ENCODE assay signal across 2 cellular contexts in the genomic region with DNA sequence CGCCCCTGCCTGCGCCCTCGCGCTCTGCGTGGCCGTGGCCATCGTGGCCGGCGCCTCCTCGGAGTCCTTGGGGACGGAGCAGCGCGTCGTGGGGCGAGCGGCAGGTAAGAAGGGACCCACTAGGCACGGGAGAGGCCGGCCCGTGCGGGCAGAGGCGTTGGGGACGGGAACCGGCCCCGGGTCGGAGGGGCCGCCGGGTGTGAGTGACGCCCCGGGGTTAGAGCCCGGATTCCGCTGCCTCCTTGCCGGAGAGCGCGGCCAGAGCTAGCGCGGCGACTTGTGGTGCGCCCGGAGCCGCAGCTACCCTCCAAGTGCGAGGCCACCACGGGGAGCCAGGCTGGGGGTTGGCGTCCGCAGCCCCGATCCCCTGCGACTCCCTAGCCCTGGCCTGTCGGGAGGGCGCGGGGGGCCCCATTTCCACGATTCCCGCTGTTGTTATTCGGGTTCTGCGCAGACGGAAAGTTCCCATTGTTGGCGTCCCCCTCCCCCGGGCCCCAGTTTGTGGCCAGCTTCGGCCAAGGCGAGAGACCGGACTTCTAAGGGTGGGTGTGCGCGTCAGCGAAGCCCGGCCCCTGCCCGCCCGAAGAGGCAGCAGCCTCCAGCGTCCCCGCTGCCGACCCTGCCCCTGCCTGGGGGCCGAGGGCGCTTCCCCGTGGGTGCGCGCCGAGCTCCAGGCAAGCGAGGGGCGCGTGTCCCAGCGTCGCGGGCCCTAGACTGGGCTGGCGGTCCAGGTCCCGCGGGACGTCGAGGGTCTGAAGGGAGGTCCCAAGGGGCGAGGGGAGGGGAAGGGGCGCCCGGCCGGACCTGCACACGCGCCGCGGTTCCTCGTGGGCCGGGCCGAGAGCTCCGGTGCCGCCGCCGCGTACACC.
A peak's percentile ranks its signal among the peaks of the same experiment; 100 is the strongest.
TF ChIP-seq lines count a peak whose summit lies in the region.

No MANE protein-coding gene starts in this region.

TF ChIP-seq in A549, 52 proteins besides CTCF, POLR2A, EP300 and RAD21:
- TF ChIP-seq, protein P1, sequence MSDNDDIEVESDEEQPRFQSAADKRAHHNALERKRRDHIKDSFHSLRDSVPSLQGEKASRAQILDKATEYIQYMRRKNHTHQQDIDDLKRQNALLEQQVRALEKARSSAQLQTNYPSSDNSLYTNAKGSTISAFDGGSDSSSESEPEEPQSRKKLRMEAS (IDR thresholded peaks at IDR 0.05): 0 out of 2 replicates have a peak, but pooled peaks have one; percentile 20
- no peak for TF ChIP-seq SREBF2 (IDR thresholded peaks at IDR 0.05)

TF ChIP-seq in HEK293T, 16 proteins besides CTCF, POLR2A, EP300 and RAD21 (continued from another document):
- no peak for TF ChIP-seq LEF1 (IDR thresholded peaks at IDR 0.05; ENCODE audit: borderline replicate concordance)
- no peak for TF ChIP-seq ELF4 (IDR thresholded peaks at IDR 0.05)
- TF ChIP-seq ARNT (IDR thresholded peaks at IDR 0.05): no peak
- TF ChIP-seq L3MBTL2 (conservative IDR thresholded peaks at IDR 0.05): no peak
- no peak for TF ChIP-seq SUZ12 (IDR thresholded peaks at IDR 0.05)
- TF ChIP-seq, protein P2, sequence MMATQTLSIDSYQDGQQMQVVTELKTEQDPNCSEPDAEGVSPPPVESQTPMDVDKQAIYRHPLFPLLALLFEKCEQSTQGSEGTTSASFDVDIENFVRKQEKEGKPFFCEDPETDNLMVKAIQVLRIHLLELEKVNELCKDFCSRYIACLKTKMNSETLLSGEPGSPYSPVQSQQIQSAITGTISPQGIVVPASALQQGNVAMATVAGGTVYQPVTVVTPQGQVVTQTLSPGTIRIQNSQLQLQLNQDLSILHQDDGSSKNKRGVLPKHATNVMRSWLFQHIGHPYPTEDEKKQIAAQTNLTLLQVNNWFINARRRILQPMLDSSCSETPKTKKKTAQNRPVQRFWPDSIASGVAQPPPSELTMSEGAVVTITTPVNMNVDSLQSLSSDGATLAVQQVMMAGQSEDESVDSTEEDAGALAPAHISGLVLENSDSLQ (IDR thresholded peaks at IDR 0.05): no peak
- TF ChIP-seq TARDBP (IDR thresholded peaks at IDR 0.05): no peak
- TF ChIP-seq BHLHE40 (IDR thresholded peaks at IDR 0.05; ENCODE audit: borderline replicate concordance): no peak
- TF ChIP-seq SP1 (IDR thresholded peaks at IDR 0.05): no peak
